Comparison of ENCODE assay signal across 9 cellular contexts in the genomic region with DNA sequence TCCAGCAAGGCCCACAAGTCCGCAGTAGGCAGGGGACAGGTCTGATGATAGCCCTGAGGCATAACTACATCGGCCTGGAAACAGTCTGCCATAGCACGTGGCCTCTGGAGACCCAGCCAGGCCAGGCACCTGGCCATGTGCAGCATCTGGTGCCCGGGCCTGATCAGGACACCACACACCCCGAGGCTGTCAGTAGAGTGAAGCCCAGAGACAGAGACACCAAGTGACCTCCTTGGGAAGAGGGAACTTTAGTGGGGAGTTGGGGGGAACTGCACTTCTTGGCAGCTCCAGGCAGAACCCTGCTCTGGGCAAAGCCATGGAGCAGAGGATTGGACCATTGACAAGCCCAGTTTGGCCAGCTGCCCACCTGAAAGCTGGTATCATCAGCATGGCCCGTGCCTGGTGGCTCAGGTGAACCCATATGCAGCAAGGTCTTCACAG. TPM values are rescaled to one million over a fixed set of nuclear protein-coding genes. Genes with fewer than 3 reads are reported as not detected.
DNase-seq lines count a peak whose midpoint lies in the region; ATAC-seq and TF ChIP-seq lines count a peak whose summit lies in the region.
"Had no signal": no experiment of that assay in that cellular context is flagged by ENCODE, and none has a peak within 500 bp of the region (broad histone marks: within the 10 kb centered on the region; RNA-seq: fewer than 3 reads in every experiment).

No MANE protein-coding gene starts in this region.

- peak overlapping the region; percentile 96 for H3K27ac Mint-ChIP-seq in T-helper 17 cell
- peak overlapping the region; percentile 88 for H3K27ac Mint-ChIP-seq in osteocyte (ENCODE audit: unreplicated experiment)

- CTCF ChIA-PET in BJ (lab: Yijun Ruan, JAX), result interaction anchor here (0.8 kb wide), 1 partner anchor 53 kb away, joined by 4 read pairs; no protein-coding TSS in a partner anchor

- no peaks in the 10 kb centered on the region for H3K9me3 ChIP-seq in T-helper 17 cell (ENCODE audit: control insufficient read depth, low read length, poor library complexity, severe bottlenecking)
- no peaks in the 10 kb centered on the region for H3K9me3 ChIP-seq in MM.1S (replicated peaks; ENCODE audit: insufficient read depth, low read length)

- no peak for TF ChIP-seq CTCF in BJ (IDR thresholded peaks at IDR 0.05; ENCODE audit: insufficient read depth, low read depth, low read length)
- no peak for TF ChIP-seq CTCF in fibroblast of the aortic adventitia (IDR thresholded peaks at IDR 0.05; ENCODE audit: insufficient read depth, low read length)
- TF ChIP-seq CTCF in osteocyte (IDR thresholded peaks at IDR 0.05), result no peak
- no peak for TF ChIP-seq CTCF in MM.1S (IDR thresholded peaks at IDR 0.05; ENCODE audit: low read length)

- H3K4me1 Mint-ChIP-seq in T-helper 17 cell, result peaks cover 54% of the 10 kb centered on the region
- H3K4me1 Mint-ChIP-seq in osteocyte (ENCODE audit: unreplicated experiment), result peaks cover 22% of the 10 kb centered on the region

- H3K4me2 ChIP-seq in MM.1S (ENCODE audit: low read depth, low read length), result no peak overlapping the region

- H3K9me3 Mint-ChIP-seq in osteocyte (ENCODE audit: unreplicated experiment), result no peaks in the 10 kb centered on the region

- H4K20me1 ChIP-seq in MM.1S (ENCODE audit: insufficient read depth, low read length), result no peaks in the 10 kb centered on the region

- H3F3A ChIP-seq in MM.1S (ENCODE audit: insufficient read depth, low read length), result no peaks in the 10 kb centered on the region

- H3K4me1 ChIP-seq in MM.1S (ENCODE audit: low read length), result no peaks in the 10 kb centered on the region

- H3K27me3 Mint-ChIP-seq in T-helper 17 cell (no peaks in the 10 kb centered on the region), osteocyte (ENCODE audit: unreplicated experiment) (no peaks in the 10 kb centered on the region)

- DNase-seq in BJ (ENCODE audit: low read depth) (no peak), T-helper 17 cell (no peak), fibroblast of the aortic adventitia (ENCODE audit: low read depth) (no peak), osteocyte (ENCODE audit: extremely low spot score, unreplicated experiment) (no peak), LoVo (ENCODE audit: low spot score) (no peak), H7 (no peak), ACHN (no peak), MM.1S (no peak)
- DNase-seq: NCI-H1417 had no signal

- no peak overlapping the region for H3K27ac ChIP-seq in MM.1S (ENCODE audit: low read length)

- H3K9ac ChIP-seq in MM.1S (ENCODE audit: low read length), result no peak overlapping the region

- H3K4me3 Mint-ChIP-seq in T-helper 17 cell, result peak overlapping the region; percentile 88
- H3K4me3 Mint-ChIP-seq in osteocyte (ENCODE audit: unreplicated experiment), result peak overlapping the region; percentile 80

- H3K79me2 ChIP-seq in MM.1S (ENCODE audit: low read length), result no peaks in the 10 kb centered on the region

- no peak for ATAC-seq in T-helper 17 cell

- H3K36me3 Mint-ChIP-seq in T-helper 17 cell (ENCODE audit: low read depth), result peaks cover 2% of the 10 kb centered on the region
- peaks cover 6% of the 10 kb centered on the region for H3K36me3 Mint-ChIP-seq in osteocyte (ENCODE audit: unreplicated experiment)

- no peaks in the 10 kb centered on the region for H3K9me2 ChIP-seq in MM.1S (replicated peaks; ENCODE audit: insufficient read depth, low read length)

- in situ Hi-C loops in ACHN (cut with HindIII; ENCODE audit: low pct_ligation_motif_present, low pct_unique_long_range_greater_than_20kb, low sequenced_read_pairs), result no loop called here

- H2AFZ ChIP-seq in MM.1S (ENCODE audit: low read length), result no peak overlapping the region

- POLR2A ChIA-PET in BJ (lab: Charles Lee), result interaction anchor here (0.6 kb wide), 1 partner anchor 52 kb away, joined by 26 read pairs; no protein-coding TSS in a partner anchor

- H3K27me3 ChIP-seq in BJ (ENCODE audit: control insufficient read depth, insufficient read depth, low read length) (no peaks in the 10 kb centered on the region), H7 (ENCODE audit: control insufficient read depth, insufficient read depth, low read length) (peaks cover 2% of the 10 kb centered on the region; the same call in 1 of the 2 replicates), MM.1S (replicated peaks; ENCODE audit: insufficient read depth, low read length) (peaks cover 23% of the 10 kb centered on the region)

- H3K36me3 ChIP-seq in BJ (ENCODE audit: control insufficient read depth, insufficient read depth, low read length) (peaks cover 5% of the 10 kb centered on the region; the same call in 1 of the 2 replicates), H7 (replicated peaks; ENCODE audit: control insufficient read depth, insufficient read depth, low read length) (no peaks in the 10 kb centered on the region; the same call in 1 of the 2 replicates), MM.1S (replicated peaks; ENCODE audit: insufficient read depth, low read length) (no peaks in the 10 kb centered on the region)

- H3K4me3 ChIP-seq in BJ (ENCODE audit: low read depth, low read length), result peak overlapping the region; percentile 88
- H3K4me3 ChIP-seq in fibroblast of the aortic adventitia (ENCODE audit: low read depth, low read length), result peak overlapping the region; percentile 84
- H3K4me3 ChIP-seq in H7 (ENCODE audit: insufficient read depth, low read depth, low read length), result no peak overlapping the region
- H3K4me3 ChIP-seq in MM.1S (ENCODE audit: low read length), result no peak overlapping the region

RNA-seq across cellular contexts. Expression of gene SHISA5, which starts 1.2 kb away (rescaled TPM):
- 140 and 217 TPM in 2 replicates for polyA plus RNA-seq in BJ (2011; rRNA removed)
- 130 and 156 TPM in 2 replicates for polyA minus RNA-seq in BJ (2011; rRNA and poly(A)+ RNA removed)
- total RNA-seq in T-helper 17 cell, result 100 to 1,000 TPM; 148 to 188 TPM
- 60.4 and 107 TPM in 2 replicates for total RNA-seq in fibroblast of the aortic adventitia (ENCODE audit: low replicate concordance)
- 203 and 211 TPM in 2 replicates for total RNA-seq in osteocyte
- 195 and 200 TPM in 2 replicates for total RNA-seq in H7 (2014; rRNA removed; shearing (Covaris generic))

RNA-seq across cellular contexts. Expression of gene PFKFB4, which starts 53.9 kb away (rescaled TPM):
- polyA plus RNA-seq in BJ (2011; rRNA removed), result 9.8 and 12.8 TPM in 2 replicates
- polyA minus RNA-seq in BJ (2011; rRNA and poly(A)+ RNA removed), result 7.0 and 13.4 TPM in 2 replicates
- total RNA-seq in T-helper 17 cell, result 1 to 10 TPM; 1.6 to 3.3 TPM
- total RNA-seq in fibroblast of the aortic adventitia (ENCODE audit: low replicate concordance), result 4.7 and 6.1 TPM in 2 replicates
- total RNA-seq in osteocyte, result 7.1 TPM in 2 replicates
- total RNA-seq in H7 (2014; rRNA removed; shearing (Covaris generic)), result 11.4 and 22.0 TPM in 2 replicates

RNA-seq across cellular contexts. Expression of gene ATRIP, which starts 56.2 kb away (rescaled TPM):
- polyA plus RNA-seq in BJ (2011; rRNA removed), result 6.3 and 7.9 TPM in 2 replicates
- 7.8 and 13.2 TPM in 2 replicates for polyA minus RNA-seq in BJ (2011; rRNA and poly(A)+ RNA removed)
- total RNA-seq in T-helper 17 cell, result 1 to 10 TPM; 7.6 to 9.3 TPM
- 4.0 and 14.5 TPM in 2 replicates for total RNA-seq in fibroblast of the aortic adventitia (ENCODE audit: low replicate concordance)
- total RNA-seq in osteocyte, result 8.5 and 9.3 TPM in 2 replicates
- 13.4 and 18.5 TPM in 2 replicates for total RNA-seq in H7 (2014; rRNA removed; shearing (Covaris generic))

Comparison
In these comparisons a context has a peak if more than half of its experiments do, and no peak if none do; other contexts are left out.
1. H3K4me3 ChIP-seq: peak in BJ (single experiment) and fibroblast of the aortic adventitia (single experiment); none in H7 (single experiment) and MM.1S (single experiment).